ENCODE assay signal across 8 cellular contexts in genomic region chr1:230867903-230868735, GRCh38. TPM values are rescaled to one million over a fixed set of nuclear protein-coding genes. Genes with fewer than 3 reads are reported as not detected.
DNase-seq lines count a peak whose midpoint lies in the region; ATAC-seq and TF ChIP-seq lines count a peak whose summit lies in the region.

A gene with protein sequence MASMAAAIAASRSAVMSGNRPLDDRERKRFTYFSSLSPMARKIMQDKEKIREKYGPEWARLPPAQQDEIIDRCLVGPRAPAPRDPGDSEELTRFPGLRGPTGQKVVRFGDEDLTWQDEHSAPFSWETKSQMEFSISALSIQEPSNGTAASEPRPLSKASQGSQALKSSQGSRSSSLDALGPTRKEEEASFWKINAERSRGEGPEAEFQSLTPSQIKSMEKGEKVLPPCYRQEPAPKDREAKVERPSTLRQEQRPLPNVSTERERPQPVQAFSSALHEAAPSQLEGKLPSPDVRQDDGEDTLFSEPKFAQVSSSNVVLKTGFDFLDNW (minus strand): TSS chr1:230868521. CDS start chr1:230868512, 9 bp downstream.

- DNase-seq in Calu3 = peak; percentile 88
- DNase-seq in activated naive CD8-positive, alpha-beta T cell treated with anti-CD3 and anti-CD28 coated beads, Interleukin-2, amount 50 U/mL, for 16 hours (ENCODE audit: low read depth, low spot score) = peak; percentile 41
- DNase-seq in heart right ventricle = peak; percentile 75 to 85
- DNase-seq in prostate gland (ENCODE audit: low spot score) = peak; percentile 78
- DNase-seq in upper lobe of right lung = peak; percentile 91

- H3K36me3 ChIP-seq in HUES48 (ENCODE audit: control insufficient read depth, insufficient read depth, low read length) (no peaks in the 10 kb centered on the region), heart right ventricle (no peaks in the 10 kb centered on the region), prostate gland (no peaks in the 10 kb centered on the region), upper lobe of right lung (no peaks in the 10 kb centered on the region)

- TF ChIP-seq POLR2A in prostate gland (IDR thresholded peaks at IDR 0.05) = peak; percentile 75

- intact Hi-C loops in Calu3 (cut with micrococcal nuclease; ENCODE audit: unreplicated experiment) (loop anchor here (2.0 to 5.0 kb wide), 4 partner anchors 43 to 469 kb away; partner anchors contain the start of genes ARV1, EXOC8, SPRTN and TTC13), heart right ventricle (cut with DNase I) (loop anchor here in 8 of 10 donors (2.0 to 10.0 kb wide), 7 partner anchors 41 to 61 kb away; no protein-coding TSS in a partner anchor), prostate gland (cut with DNase I) (loop anchor here (5.0 kb wide), 1 partner anchor 34 kb away; no protein-coding TSS in a partner anchor), upper lobe of right lung (cut with DNase I) (no loop called here)

- H3K4me3 Mint-ChIP-seq in Calu3 (ENCODE audit: low read depth, unreplicated experiment) = peak within 1 kb of the TSS; percentile 86

- peaks cover 44% of the 10 kb centered on the region for H3K36me3 Mint-ChIP-seq in Calu3 (ENCODE audit: insufficient read depth, unreplicated experiment)

- H3K4me3 ChIP-seq in HUES48 (ENCODE audit: low read depth, low read length) (peak within 1 kb of the TSS; percentile 98), heart right ventricle (peak within 1 kb of the TSS; percentile 61 to 95 (median 92)), prostate gland (peak within 1 kb of the TSS; percentile 92 to 94), upper lobe of right lung (peak within 1 kb of the TSS; percentile 94)

- H3K9me3 ChIP-seq in HUES48 (ENCODE audit: control insufficient read depth, insufficient read depth, low read length) (no peaks in the 10 kb centered on the region), heart right ventricle (no peaks in the 10 kb centered on the region), prostate gland (no peaks in the 10 kb centered on the region), upper lobe of right lung (no peaks in the 10 kb centered on the region)

- H3K27me3 Mint-ChIP-seq in Calu3 (ENCODE audit: unreplicated experiment) = no peaks in the 10 kb centered on the region

- no peaks in the 10 kb centered on the region for H3K9me3 Mint-ChIP-seq in Calu3 (ENCODE audit: low read depth, unreplicated experiment)

- H3K27me3 ChIP-seq in HUES48 (ENCODE audit: control insufficient read depth, insufficient read depth, low read length) (peaks cover 10% of the 10 kb centered on the region), heart right ventricle (peaks cover 0 to 27% (median 0%) of the 10 kb centered on the region in 7 donors), prostate gland (replicated peaks; ENCODE audit: insufficient read depth) (no peaks in the 10 kb centered on the region), upper lobe of right lung (no peaks in the 10 kb centered on the region)

- no TSS peak for BruUV-seq in Calu3 (replicated peaks; lab: Mats Ljungman, UMichigan)

- peak within 1 kb of the TSS; percentile 97 for H3K27ac Mint-ChIP-seq in Calu3 (ENCODE audit: unreplicated experiment)

- ATAC-seq in GM21381 (IDR thresholded peaks at IDR 0.05; ENCODE audit: unreplicated experiment) (peak; percentile 88), SK-N-SH treated with all-trans-retinoic acid at 6 μM for 48 hours (peak; percentile 86), heart right ventricle (peak; percentile 80 to 94 (median 90)), upper lobe of right lung (peak; percentile 95)

- peaks cover 50% of the 10 kb centered on the region for H3K4me1 Mint-ChIP-seq in Calu3 (ENCODE audit: low read depth, unreplicated experiment)

- H3K9ac ChIP-seq in HUES48 (ENCODE audit: low read depth, low read length) = peak within 1 kb of the TSS; percentile 99

- H3K27ac ChIP-seq in HUES48 (ENCODE audit: low read depth, low read length) (peak within 1 kb of the TSS; percentile 93), heart right ventricle (peak within 1 kb of the TSS; percentile 54 to 96 (median 90)), prostate gland (peak within 1 kb of the TSS; percentile 73 to 81), upper lobe of right lung (peak within 1 kb of the TSS; percentile 86)

- TF ChIP-seq CTCF in Calu3 (IDR thresholded peaks at IDR 0.05; ENCODE audit: unreplicated experiment) (no peak), heart right ventricle (IDR thresholded peaks at IDR 0.05) (no peak), prostate gland (IDR thresholded peaks at IDR 0.05) (peak in 1 of 4 experiments; percentile 7), upper lobe of right lung (IDR thresholded peaks at IDR 0.05) (no peak)

- H3K4me1 ChIP-seq in HUES48 (ENCODE audit: control insufficient read depth, insufficient read depth, low read length) (peaks cover 23% of the 10 kb centered on the region), heart right ventricle (peaks cover 24 to 57% (median 51%) of the 10 kb centered on the region in 9 donors), prostate gland (replicated peaks) (no peaks in the 10 kb centered on the region), upper lobe of right lung (peaks cover 24% of the 10 kb centered on the region)

- WGBS in heart right ventricle, 2 donors = 0% methylated on average over 78 to 95 of the region's 96 CpGs
- WGBS in prostate gland = under 1% methylated on average over 62 of the region's 96 CpGs

- CTCF ChIA-PET in Calu3 (lab: Charles Lee) = interaction anchor here (0.6 to 3.1 kb wide), 7 partner anchors 8 to 470 kb away, joined by 3 to 12 read pairs (median 4); partner anchors contain the start of genes EXOC8 and SPRTN

TF ChIP-seq in SK-N-SH treated with all-trans-retinoic acid at 6 μM for 48 hours, 23 proteins besides CTCF, POLR2A, EP300 and RAD21:
- TF ChIP-seq OSR1 (CRISPR knock-in tag; IDR thresholded peaks at IDR 0.05) = no peak

RNA-seq across cellular contexts. Expression of the gene that starts here (rescaled TPM):
- 77.2 and 80.4 TPM in 2 replicates for total RNA-seq in Calu3 (2022)
- 10 to 100 TPM; 33.4 to 66.0 (median 46.0) TPM for total RNA-seq in heart right ventricle
- polyA plus RNA-seq in heart right ventricle = 10 to 100 TPM; 26.0 to 36.4 TPM
- 10 to 100 TPM; 41.9 to 44.8 TPM for total RNA-seq in prostate gland
- 159 TPM for total RNA-seq in upper lobe of right lung

Comparison
In these comparisons a context has a peak if more than half of its experiments do, and no peak if none do; other contexts are left out.
1. Peak in every context shown above with its lines: DNase-seq, ATAC-seq, H3K4me3 ChIP-seq and H3K27ac ChIP-seq.
2. DNase-seq: peak in every context shown above with its lines; median percentile 91 in upper lobe of right lung; 88 in Calu3; 80 in heart right ventricle; 78 in prostate gland; 41 in activated naive CD8-positive, alpha-beta T cell treated with anti-CD3 and anti-CD28 coated beads, Interleukin-2, amount 50 U/mL, for 16 hours.